ENCODE assay signal across 10 cellular contexts in the genomic region with DNA sequence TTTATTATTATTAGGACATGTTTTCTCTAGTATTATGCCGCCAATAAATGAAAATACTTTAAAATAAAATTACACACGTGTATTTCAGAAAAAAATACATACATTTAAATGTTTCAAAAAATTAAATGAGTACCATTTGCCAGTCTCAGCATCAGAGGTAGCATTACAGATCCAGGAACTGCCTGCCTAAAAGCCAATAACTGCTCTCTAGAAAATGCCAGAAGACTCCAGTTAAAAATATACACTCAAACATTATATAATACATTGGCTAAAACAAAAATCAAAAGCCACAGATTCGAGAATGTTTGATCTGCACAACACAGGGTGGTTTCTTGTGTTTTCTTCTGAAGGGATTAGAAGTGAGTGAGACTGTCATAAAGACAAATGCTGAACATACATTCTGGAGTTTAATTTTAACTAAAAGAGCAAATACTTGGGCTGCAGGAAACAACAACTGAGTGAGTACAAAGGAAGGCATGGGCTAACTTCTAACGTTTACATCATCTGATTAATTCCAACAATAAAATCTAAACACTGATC.
DNase-seq lines count a peak whose midpoint lies in the region; ATAC-seq and TF ChIP-seq lines count a peak whose summit lies in the region.
"Had no signal": no experiment of that assay in that cellular context is flagged by ENCODE, and none has a peak within 500 bp of the region (broad histone marks: within the 10 kb centered on the region; RNA-seq: fewer than 3 reads in every experiment).

No MANE protein-coding gene starts in this region.

- H3K27me3 ChIP-seq in CD8-positive, alpha-beta T cell (ENCODE audit: insufficient read depth, low read length), result no peaks in the 10 kb centered on the region
- H3K27me3 ChIP-seq in MM.1S (replicated peaks; ENCODE audit: insufficient read depth, low read length), result no peaks in the 10 kb centered on the region
- H3K27me3 ChIP-seq in endocrine pancreas (ENCODE audit: control insufficient read depth, insufficient read depth, low read length), result no peaks in the 10 kb centered on the region
- H3K27me3 ChIP-seq in neural progenitor cell, result no peaks in the 10 kb centered on the region

- H3K9ac ChIP-seq in MM.1S (ENCODE audit: low read length), result peak overlapping the region; percentile 55; the same call in 1 of the 2 replicates
- H3K9ac ChIP-seq in endocrine pancreas (ENCODE audit: control insufficient read depth, insufficient read depth, low read length), result no peak overlapping the region
- H3K9ac ChIP-seq in neural progenitor cell, result no peak overlapping the region

- no peak for ATAC-seq in CD8-positive, alpha-beta T cell
- ATAC-seq in GM21515 (IDR thresholded peaks at IDR 0.05; ENCODE audit: unreplicated experiment) (no peak), GM18873 (IDR thresholded peaks at IDR 0.05; ENCODE audit: low FRiP score, unreplicated experiment) (no peak)

- H3K4me1 Mint-ChIP-seq in CD8-positive, alpha-beta T cell (ENCODE audit: low read depth), result peaks cover 23% of the 10 kb centered on the region
- peaks cover 50% of the 10 kb centered on the region for H3K4me1 Mint-ChIP-seq in neural progenitor cell

- no peak for TF ChIP-seq CTCF in CD8-positive, alpha-beta T cell (IDR thresholded peaks at IDR 0.05)
- no peak for TF ChIP-seq CTCF in MM.1S (IDR thresholded peaks at IDR 0.05; ENCODE audit: low read length)
- TF ChIP-seq CTCF in neural progenitor cell (IDR thresholded peaks at IDR 0.05), result no peak

- POLR2A ChIA-PET in CD8-positive, alpha-beta T cell (lab: Charles Lee), result interaction anchor here (0.7 kb wide), 1 partner anchor 8 kb away, joined by 3 read pairs; no protein-coding TSS in a partner anchor

- H3K9me3 ChIP-seq in CD8-positive, alpha-beta T cell (ENCODE audit: low read length), result no peaks in the 10 kb centered on the region
- H3K9me3 ChIP-seq in MM.1S (replicated peaks; ENCODE audit: insufficient read depth, low read length) (no peaks in the 10 kb centered on the region), endocrine pancreas (ENCODE audit: control insufficient read depth, low read length) (no peaks in the 10 kb centered on the region), neural progenitor cell (ENCODE audit: low read depth) (no peaks in the 10 kb centered on the region)

- no peaks in the 10 kb centered on the region for H3K9me2 ChIP-seq in MM.1S (replicated peaks; ENCODE audit: insufficient read depth, low read length)

- H3K36me3 Mint-ChIP-seq in CD8-positive, alpha-beta T cell, result peaks cover 5% of the 10 kb centered on the region
- peaks cover 14% of the 10 kb centered on the region for H3K36me3 Mint-ChIP-seq in neural progenitor cell

- peak overlapping the region; percentile 53 for H3K4me3 Mint-ChIP-seq in CD8-positive, alpha-beta T cell
- peak overlapping the region; percentile 43 for H3K4me3 Mint-ChIP-seq in neural progenitor cell

- H3K27ac ChIP-seq in CD8-positive, alpha-beta T cell (ENCODE audit: low read depth, low read length), result no peak overlapping the region
- H3K27ac ChIP-seq in MM.1S (ENCODE audit: low read length) (peak overlapping the region; percentile 76), neural progenitor cell (peak overlapping the region; percentile 11)
- H3K27ac ChIP-seq: RWPE1 had no signal

- no peaks in the 10 kb centered on the region for H3K36me3 ChIP-seq in CD8-positive, alpha-beta T cell (ENCODE audit: insufficient read depth, low read length)
- H3K36me3 ChIP-seq in MM.1S (replicated peaks; ENCODE audit: insufficient read depth, low read length) (no peaks in the 10 kb centered on the region), endocrine pancreas (ENCODE audit: control insufficient read depth, insufficient read depth, low read length) (no peaks in the 10 kb centered on the region), neural progenitor cell (no peaks in the 10 kb centered on the region)

- CTCF ChIA-PET in CD8-positive, alpha-beta T cell (lab: Charles Lee), result interaction anchor here (0.8 to 1.3 kb wide), 2 partner anchors 15 to 150 kb away, joined by 4 to 5 read pairs; no protein-coding TSS in a partner anchor

- intact Hi-C loops in CD8-positive, alpha-beta T cell (cut with DNase I, micrococcal nuclease), result no loop called here

- H3K79me2 ChIP-seq in MM.1S (ENCODE audit: low read length), result peaks cover 6% of the 10 kb centered on the region; the same call in 1 of the 2 replicates
- peaks cover 100% of the 10 kb centered on the region for H3K79me2 ChIP-seq in neural progenitor cell (ENCODE audit: low read depth)

- no peak overlapping the region for H3K4me3 ChIP-seq in CD8-positive, alpha-beta T cell (ENCODE audit: low read depth, low read length)
- peak overlapping the region; percentile 47 for H3K4me3 ChIP-seq in MM.1S (ENCODE audit: low read length)
- H3K4me3 ChIP-seq in endocrine pancreas (ENCODE audit: control insufficient read depth, insufficient read depth, low read length), result peak overlapping the region; percentile 53
- H3K4me3 ChIP-seq in neural progenitor cell, result peak overlapping the region; percentile 17

- peaks cover 12% of the 10 kb centered on the region for H3K4me1 ChIP-seq in CD8-positive, alpha-beta T cell (ENCODE audit: insufficient read depth, low read length)
- H3K4me1 ChIP-seq in MM.1S (ENCODE audit: low read length), result peaks cover 18% of the 10 kb centered on the region
- peaks cover 31% of the 10 kb centered on the region for H3K4me1 ChIP-seq in endocrine pancreas (ENCODE audit: control insufficient read depth, insufficient read depth, low read length)
- peaks cover 24% of the 10 kb centered on the region for H3K4me1 ChIP-seq in neural progenitor cell

- peak overlapping the region; percentile 79 for H3K4me2 ChIP-seq in MM.1S (ENCODE audit: low read depth, low read length)
- peak overlapping the region; percentile 59 for H3K4me2 ChIP-seq in neural progenitor cell

- no peak for DNase-seq in CD8-positive, alpha-beta T cell
- peak; percentile 58 for DNase-seq in MM.1S
- DNase-seq in neural progenitor cell (ENCODE audit: low spot score), result no peak
- DNase-seq in NCI-H1930 (lab: John Stamatoyannopoulos, UW), result no peak
- no peak for DNase-seq in globus pallidus (ENCODE audit: low spot score)
- DNase-seq: nucleus accumbens had no signal

- H3F3A ChIP-seq in MM.1S (ENCODE audit: insufficient read depth, low read length) (peaks cover 20% of the 10 kb centered on the region), neural progenitor cell (ENCODE audit: low read depth) (peaks cover 18% of the 10 kb centered on the region)

- H3K27ac Mint-ChIP-seq in CD8-positive, alpha-beta T cell, result no peak overlapping the region
- peak overlapping the region; percentile 96 for H3K27ac Mint-ChIP-seq in neural progenitor cell

- H3K27me3 Mint-ChIP-seq in CD8-positive, alpha-beta T cell (ENCODE audit: low read depth), result peaks cover 13% of the 10 kb centered on the region
- peaks cover 2% of the 10 kb centered on the region for H3K27me3 Mint-ChIP-seq in neural progenitor cell (ENCODE audit: insufficient read depth, low read depth)

- no peaks in the 10 kb centered on the region for H3K9me3 Mint-ChIP-seq in CD8-positive, alpha-beta T cell
- H3K9me3 Mint-ChIP-seq in neural progenitor cell, result no peaks in the 10 kb centered on the region

- H2AFZ ChIP-seq in MM.1S (ENCODE audit: low read length) (peak overlapping the region; percentile 29), neural progenitor cell (replicated peaks) (no peak overlapping the region)

- H4K20me1 ChIP-seq in MM.1S (ENCODE audit: insufficient read depth, low read length) (no peaks in the 10 kb centered on the region), neural progenitor cell (ENCODE audit: low read depth) (peaks cover 51% of the 10 kb centered on the region)
